33 cellular contexts compared by ENCODE assay signal in genomic region chr2:18073601-18074000, GRCh38.
"Had no signal": no experiment of that assay in that cellular context is flagged by ENCODE, and none has a peak within 500 bp of the region (broad histone marks: within the 10 kb centered on the region; RNA-seq: fewer than 3 reads in every experiment).

No MANE protein-coding gene starts in this region.

- H3K4me3 ChIP-seq: MG63 had no signal

- H3K36me3 ChIP-seq: MG63 had no signal

- H3K9me3 ChIP-seq: MG63 had no signal

- H3K4me2 ChIP-seq: KMS-11 had no signal

- H3K27me3 ChIP-seq: MG63 had no signal

- H3K27ac ChIP-seq: KMS-11 had no signal

- DNase-seq: Karpas-422, Kasumi-1, KG1, MG63, MM.1S, NCI-H1048, NCI-H1092, NCI-H1092 treated with DMSO at 0.1 percent for 48 hours, NCI-H1105, NCI-H1105 treated with DMSO at 0.1 percent for 48 hours, NCI-H1417, NCI-H1417 treated with DMSO at 0.1 percent for 48 hours, NCI-H1436, NCI-H1436 treated with DMSO at 0.1 percent for 48 hours, NCI-H146, NCI-H1694, NCI-H1694 treated with DMSO at 0.1 percent for 48 hours, NCI-H187, NCI-H187 treated with DMSO at 0.1 percent for 48 hours, NCI-H1930, NCI-H2029, NCI-H2029 treated with DMSO at 0.1 percent for 48 hours, NCI-H2081, NCI-H2081 treated with DMSO at 0.1 percent for 48 hours, NCI-H2107, NCI-H2171, NCI-H2171 treated with DMSO at 0.1 percent for 48 hours, NCI-H226, NCI-H345, NCI-H446, NCI-H446 treated with DMSO at 0.1 percent for 48 hours, NCI-H510A had no signal

- H3K9ac ChIP-seq: KMS-11 had no signal
